ENCODE assay signal across 17 cellular contexts in the genomic region with DNA sequence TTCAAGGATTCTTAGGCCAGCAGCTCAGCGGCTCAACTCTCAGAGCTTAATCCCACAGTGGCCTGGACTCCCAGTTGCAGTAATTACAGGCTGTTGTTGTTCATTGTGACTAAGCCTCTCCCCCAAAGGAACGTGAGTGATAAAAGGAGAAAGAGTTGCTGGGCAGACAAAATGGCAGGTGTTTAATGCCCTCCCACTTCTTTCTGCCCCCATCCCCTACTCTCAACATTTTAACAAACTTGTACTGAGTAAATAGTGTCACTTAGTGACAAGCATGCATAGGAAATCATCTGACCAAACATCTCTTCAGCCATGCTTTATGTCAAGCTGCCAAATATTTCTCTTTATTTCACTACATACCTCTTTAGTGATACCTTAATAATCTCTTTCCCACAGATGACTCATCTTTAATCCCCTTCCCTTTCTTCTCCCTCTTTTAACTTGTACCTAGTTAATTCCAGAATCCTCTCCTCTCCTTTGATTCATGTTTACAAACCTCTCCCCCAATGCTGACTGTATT. TPM values are rescaled to one million over a fixed set of nuclear protein-coding genes. Genes with fewer than 3 reads are reported as not detected.
DNase-seq lines count a peak whose midpoint lies in the region; FAIRE-seq and TF ChIP-seq lines count a peak whose summit lies in the region.
"Had no signal": no experiment of that assay in that cellular context is flagged by ENCODE, and none has a peak within 500 bp of the region (broad histone marks: within the 10 kb centered on the region; RNA-seq: fewer than 3 reads in every experiment).

No MANE protein-coding gene starts in this region.

- H3K4me3 Mint-ChIP-seq in astrocyte (ENCODE audit: unreplicated experiment), result no peak overlapping the region
- H3K4me3 Mint-ChIP-seq: stimulated activated memory B cell treated with anti-CD40 and anti-IgM and Interleukin-4, amounts not matched to agents 10 μg/mL and 1 μg/mL and 100 μg/mL, for 72 hours had no signal

- H3K4me1 ChIP-seq in astrocyte (ENCODE audit: insufficient read depth, low read length), result peaks cover 12% of the 10 kb centered on the region
- H3K4me1 ChIP-seq: BLaER1 treated with 17β-estradiol and CSF1 and Interleukin-3, amounts not matched to agents 10 nM and 100 nM had no signal

- H3K79me2 ChIP-seq in astrocyte (ENCODE audit: insufficient read depth, low read length), result no peaks in the 10 kb centered on the region

- peak overlapping the region; percentile 38 for H3K27ac ChIP-seq in astrocyte (ENCODE audit: low read depth, low read length)
- H3K27ac ChIP-seq: BLaER1 treated with 17β-estradiol and CSF1 and Interleukin-3, amounts not matched to agents 10 nM and 100 nM; HL-60 had no signal

- peak; percentile 69 for FAIRE-seq in astrocyte (lab: Jason Lieb, UNC)

- H3K4me1 Mint-ChIP-seq in astrocyte (ENCODE audit: low read depth, unreplicated experiment), result peaks cover 14% of the 10 kb centered on the region
- H3K4me1 Mint-ChIP-seq: naive B cell; stimulated activated memory B cell treated with anti-CD40 and anti-IgM and Interleukin-4, amounts not matched to agents 10 μg/mL and 1 μg/mL and 100 μg/mL, for 72 hours had no signal

- H3K27me3 ChIP-seq in MG63 (no peaks in the 10 kb centered on the region), astrocyte (ENCODE audit: insufficient read depth, low read length) (no peaks in the 10 kb centered on the region)
- H3K27me3 ChIP-seq: BLaER1 treated with 17β-estradiol and CSF1 and Interleukin-3, amounts not matched to agents 10 nM and 100 nM had no signal

- peak; percentile 86 for DNase-seq in DMS 273 treated with DMSO at 0.1 percent for 48 hours (lab: John Stamatoyannopoulos, UW)
- DNase-seq in MG63, result peak; percentile 52
- DNase-seq in astrocyte (ENCODE audit: low read depth), result peak; percentile 76
- peak; percentile 15 for DNase-seq in kidney tubule cell (ENCODE audit: low spot score)
- no peak for DNase-seq in stimulated activated CD4-positive, alpha-beta T cell treated with anti-CD3 and anti-CD28 coated beads, Interleukin-12 subunit alpha, Interleukin-12 subunit beta, amount 100 ng/mL, for 4 hours
- no peak for DNase-seq in activated gamma-delta T cell treated with Interleukin-2 at 50 U/mL for 16 hours
- no peak for DNase-seq in activated T-cell treated with anti-CD3 and anti-CD28 coated beads, Interleukin-2, amount 50 U/mL, for 1 hour
- no peak for DNase-seq in NCI-H1105 treated with DMSO at 0.1 percent for 48 hours (lab: John Stamatoyannopoulos, UW)
- DNase-seq: activated CD4-positive, alpha-beta T cell treated with anti-CD3 and anti-CD28 coated beads for 1 hour; activated gamma-delta T cell; effector CD4-positive, alpha-beta T cell; naive B cell; NCI-H1694 treated with DMSO at 0.1 percent for 48 hours; Right ventricle myocardium superior had no signal

- H3K27me3 Mint-ChIP-seq in astrocyte (ENCODE audit: low read depth, unreplicated experiment), result no peaks in the 10 kb centered on the region

- no peak overlapping the region for H3K4me3 ChIP-seq in MG63
- no peak overlapping the region for H3K4me3 ChIP-seq in astrocyte (ENCODE audit: insufficient read depth, low read depth, low read length)
- H3K4me3 ChIP-seq: BLaER1 treated with 17β-estradiol and CSF1 and Interleukin-3, amounts not matched to agents 10 nM and 100 nM had no signal

- no peak overlapping the region for H2AFZ ChIP-seq in astrocyte (ENCODE audit: low read depth, low read length)

- H3K4me2 ChIP-seq in astrocyte (ENCODE audit: low read length), result peak overlapping the region; percentile 26
- H3K4me2 ChIP-seq: BLaER1 treated with 17β-estradiol and CSF1 and Interleukin-3, amounts not matched to agents 10 nM and 100 nM had no signal

- TF ChIP-seq CTCF in astrocyte (IDR thresholded peaks at IDR 0.05; ENCODE audit: insufficient read depth, low read depth, low read length), result no peak

- H3K9me3 Mint-ChIP-seq in astrocyte (ENCODE audit: unreplicated experiment), result peaks cover 4% of the 10 kb centered on the region
- H3K9me3 Mint-ChIP-seq: stimulated activated memory B cell treated with anti-CD40 and anti-IgM and Interleukin-4, amounts not matched to agents 10 μg/mL and 1 μg/mL and 100 μg/mL, for 72 hours had no signal

- H3K9me3 ChIP-seq in MG63 (no peaks in the 10 kb centered on the region), astrocyte (ENCODE audit: insufficient read depth, low read depth, low read length) (no peaks in the 10 kb centered on the region)

- H4K20me1 ChIP-seq in astrocyte (ENCODE audit: insufficient read depth, low read length), result no peaks in the 10 kb centered on the region
- H4K20me1 ChIP-seq: BLaER1 treated with 17β-estradiol and CSF1 and Interleukin-3, amounts not matched to agents 10 nM and 100 nM had no signal

- H3K9ac ChIP-seq in astrocyte (ENCODE audit: low read length), result no peak overlapping the region
- H3K9ac ChIP-seq: BLaER1 treated with 17β-estradiol and CSF1 and Interleukin-3, amounts not matched to agents 10 nM and 100 nM had no signal

- H3K36me3 Mint-ChIP-seq in astrocyte (ENCODE audit: low read depth, unreplicated experiment), result no peaks in the 10 kb centered on the region
- H3K36me3 Mint-ChIP-seq: naive B cell; stimulated activated memory B cell treated with anti-CD40 and anti-IgM and Interleukin-4, amounts not matched to agents 10 μg/mL and 1 μg/mL and 100 μg/mL, for 72 hours had no signal

- peak overlapping the region; percentile 10 for H3K27ac Mint-ChIP-seq in astrocyte (ENCODE audit: unreplicated experiment)
- H3K27ac Mint-ChIP-seq: stimulated activated memory B cell treated with anti-CD40 and anti-IgM and Interleukin-4, amounts not matched to agents 10 μg/mL and 1 μg/mL and 100 μg/mL, for 72 hours had no signal

- H3K36me3 ChIP-seq in MG63 (no peaks in the 10 kb centered on the region), astrocyte (ENCODE audit: insufficient read depth, low read length) (no peaks in the 10 kb centered on the region)
- H3K36me3 ChIP-seq: BLaER1 treated with 17β-estradiol and CSF1 and Interleukin-3, amounts not matched to agents 10 nM and 100 nM had no signal

RNA-seq across cellular contexts. Expression of a gene that starts 12.4 kb away (rescaled TPM):
- 4.8 and 6.9 TPM in 2 replicates for total RNA-seq in MG63 (2014; rRNA removed; shearing (Covaris generic); ENCODE audit: low replicate concordance)
- total RNA-seq in astrocyte, result 10.9 and 12.3 TPM in 2 replicates

RNA-seq across cellular contexts. Expression of a gene that starts 47.8 kb away (rescaled TPM):
- total RNA-seq in MG63 (2014; rRNA removed; shearing (Covaris generic); ENCODE audit: low replicate concordance), result 11.1 and 12.9 TPM in 2 replicates
- total RNA-seq in astrocyte, result 51.6 and 55.6 TPM in 2 replicates

Comparison
In these comparisons a context has a peak if more than half of its experiments do, and no peak if none do; other contexts are left out.
1. DNase-seq: peak in DMS 273 treated with DMSO at 0.1 percent for 48 hours (single experiment), MG63 (single experiment), astrocyte (single experiment) and kidney tubule cell (single experiment); none in stimulated activated CD4-positive, alpha-beta T cell treated with anti-CD3 and anti-CD28 coated beads, Interleukin-12 subunit alpha, Interleukin-12 subunit beta, amount 100 ng/mL, for 4 hours (single experiment), activated gamma-delta T cell treated with Interleukin-2 at 50 U/mL for 16 hours (single experiment), activated T-cell treated with anti-CD3 and anti-CD28 coated beads, Interleukin-2, amount 50 U/mL, for 1 hour (single experiment) and NCI-H1105 treated with DMSO at 0.1 percent for 48 hours (single experiment).